In genomic region chr2:177598321-177598922, GRCh38 we compare ENCODE assay signal across 10 cellular contexts.
DNase-seq lines count a peak whose midpoint lies in the region; ATAC-seq and TF ChIP-seq lines count a peak whose summit lies in the region.
"Had no signal": no experiment of that assay in that cellular context is flagged by ENCODE, and none has a peak within 500 bp of the region (broad histone marks: within the 10 kb centered on the region; RNA-seq: fewer than 3 reads in every experiment).

No MANE protein-coding gene starts in this region.

- DNase-seq in IMR-90 (peak; percentile 23), body of pancreas (peak in 2 of 4 donors; percentile 11 to 13), islet precursor cell (peak; percentile 24), HPDE6-E6E7 (ENCODE audit: extremely low spot score) (no peak)
- DNase-seq in activated naive CD8-positive, alpha-beta T cell treated with anti-CD3 and anti-CD28 coated beads, Interleukin-2, amount 50 U/mL, for 24 hours, result no peak
- DNase-seq: activated T-cell treated with anti-CD3 and anti-CD28 coated beads, Interleukin-2, amount 50 U/mL, for 72 hours; kidney glomerular epithelial cell had no signal

- no peaks in the 10 kb centered on the region for H3K36me3 ChIP-seq in IMR-90 (ENCODE audit: control insufficient read depth, insufficient read depth, low read length)
- no peaks in the 10 kb centered on the region for H3K36me3 ChIP-seq in body of pancreas (replicated peaks in 1 of 2; ENCODE audit: insufficient read depth in 1 of 2, low read depth in 2 of 2)
- H3K36me3 ChIP-seq in skeletal muscle tissue (ENCODE audit: control insufficient read depth in 3 of 3, insufficient read depth in 3 of 3, low read length in 3 of 3), result no peaks in the 10 kb centered on the region

- POLR2A ChIA-PET in IMR-90 (lab: Charles Lee; ENCODE audit: unreplicated experiment), result no interaction called here

- H3K4me3 Mint-ChIP-seq in activated naive CD8-positive, alpha-beta T cell treated with anti-CD3 and anti-CD28 coated beads, Interleukin-2, amount 50 U/mL, for 24 hours, result no peak overlapping the region
- H3K4me3 Mint-ChIP-seq: activated T-cell treated with anti-CD3 and anti-CD28 coated beads, Interleukin-2, amount 50 U/mL, for 72 hours had no signal

- H3K27me3 Mint-ChIP-seq in activated naive CD8-positive, alpha-beta T cell treated with anti-CD3 and anti-CD28 coated beads, Interleukin-2, amount 50 U/mL, for 24 hours, result peaks cover 3% of the 10 kb centered on the region

- H3K18ac ChIP-seq in IMR-90 (ENCODE audit: low read depth, low read length), result no peak overlapping the region

- H3K9me3 ChIP-seq in IMR-90 (ENCODE audit: control insufficient read depth, insufficient read depth, low read length), result no peaks in the 10 kb centered on the region
- no peaks in the 10 kb centered on the region for H3K9me3 ChIP-seq in body of pancreas
- no peaks in the 10 kb centered on the region for H3K9me3 ChIP-seq in skeletal muscle tissue (ENCODE audit: control insufficient read depth in 3 of 3, low read length in 3 of 3)

- no peak overlapping the region for H2BK20ac ChIP-seq in IMR-90 (ENCODE audit: low read depth, low read length)

- H3K9ac ChIP-seq in IMR-90 (ENCODE audit: low read depth, low read length) (no peak overlapping the region), skeletal muscle tissue (ENCODE audit: low read depth in 1 of 3, low read length in 3 of 3) (no peak overlapping the region)

- H3K4me2 ChIP-seq in IMR-90 (ENCODE audit: low read depth, low read length), result no peak overlapping the region; the same call in 1 of the 2 replicates

- no peak overlapping the region for H2BK15ac ChIP-seq in IMR-90 (ENCODE audit: low read depth, low read length)

- no peak overlapping the region for H4K8ac ChIP-seq in IMR-90 (ENCODE audit: low read depth in 2 of 2, low read length in 2 of 2)

- H3K23ac ChIP-seq in IMR-90 (ENCODE audit: low read depth, low read length), result no peak overlapping the region; the same call in 1 of the 2 replicates

- intact Hi-C loops in IMR-90 (cut with micrococcal nuclease), result no loop called here
- intact Hi-C loops in body of pancreas (cut with DNase I), result no loop called here

- H4K20me1 ChIP-seq in IMR-90 (ENCODE audit: insufficient read depth, low read length), result no peaks in the 10 kb centered on the region

- no TSS peak for BruUV-seq in IMR-90 (replicated peaks; lab: Mats Ljungman, UMichigan)

- H3K4ac ChIP-seq in IMR-90 (ENCODE audit: low read depth, low read length), result no peak overlapping the region

- no peaks in the 10 kb centered on the region for H3K9me3 Mint-ChIP-seq in activated naive CD8-positive, alpha-beta T cell treated with anti-CD3 and anti-CD28 coated beads, Interleukin-2, amount 50 U/mL, for 24 hours

- TF ChIP-seq RAD21 in IMR-90 (IDR thresholded peaks at IDR 0.05; ENCODE audit: low read length), result no peak

- no peak overlapping the region for H4K5ac ChIP-seq in IMR-90 (ENCODE audit: low read depth, low read length)

- H3K79me1 ChIP-seq in IMR-90 (ENCODE audit: low read depth in 1 of 2, low read length in 2 of 2), result no peaks in the 10 kb centered on the region

- no peak overlapping the region for H3K27ac Mint-ChIP-seq in activated naive CD8-positive, alpha-beta T cell treated with anti-CD3 and anti-CD28 coated beads, Interleukin-2, amount 50 U/mL, for 24 hours
- H3K27ac Mint-ChIP-seq: activated T-cell treated with anti-CD3 and anti-CD28 coated beads, Interleukin-2, amount 50 U/mL, for 72 hours had no signal

- H2AK9ac ChIP-seq in IMR-90 (replicated peaks; ENCODE audit: low read depth, low read length, poor library complexity), result no peak overlapping the region

- no peak overlapping the region for H2BK5ac ChIP-seq in IMR-90 (ENCODE audit: low read depth, low read length, poor library complexity, severe bottlenecking)

- H3K4me1 ChIP-seq in IMR-90 (ENCODE audit: control insufficient read depth, insufficient read depth, low read length) (no peaks in the 10 kb centered on the region), body of pancreas (peaks cover 11% of the 10 kb centered on the region), skeletal muscle tissue (ENCODE audit: control insufficient read depth in 3 of 3, insufficient read depth in 3 of 3, low read length in 3 of 3) (peaks cover 14 to 17% (median 16%) of the 10 kb centered on the region in 3 donors)

- CTCF ChIA-PET in IMR-90 (lab: Yijun Ruan, JAX), result no interaction called here

- TF ChIP-seq CTCF in IMR-90 (conservative IDR thresholded peaks at IDR 0.05; ENCODE audit: low read depth, low read length) (no peak), body of pancreas (IDR thresholded peaks at IDR 0.05) (no peak)

- ATAC-seq in IMR-90 (ENCODE audit: low read depth) (no peak), body of pancreas (peak; percentile 25), HG02759 (IDR thresholded peaks at IDR 0.05; ENCODE audit: unreplicated experiment) (no peak), HG03439 (IDR thresholded peaks at IDR 0.05; ENCODE audit: unreplicated experiment) (no peak)
- ATAC-seq in activated naive CD8-positive, alpha-beta T cell treated with anti-CD3 and anti-CD28 coated beads, Interleukin-2, amount 50 U/mL, for 24 hours, result no peak
- ATAC-seq: activated T-cell treated with anti-CD3 and anti-CD28 coated beads, Interleukin-2, amount 50 U/mL, for 72 hours had no signal

- WGBS in IMR-90 (ENCODE audit: extremely low coverage in 2 of 2, insufficient read length in 1 of 2), 2 experiments, result no CpG with 5 or more reads among the region's 4 CpGs
- WGBS in body of pancreas, 2 donors, result 51 to 61% methylated on average over 4 of the region's 4 CpGs

- no peak overlapping the region for H3K14ac ChIP-seq in IMR-90 (replicated peaks; ENCODE audit: low read depth, low read length)

- no peaks in the 10 kb centered on the region for H3K9me1 ChIP-seq in IMR-90 (ENCODE audit: insufficient read depth, low read length)

- H2AK5ac ChIP-seq in IMR-90 (ENCODE audit: low read depth, low read length), result no peak overlapping the region

- no peak overlapping the region for H2BK120ac ChIP-seq in IMR-90 (ENCODE audit: low read depth, low read length)

- no peak overlapping the region for H3K4me3 ChIP-seq in IMR-90 (ENCODE audit: insufficient read depth, low read depth, low read length)
- H3K4me3 ChIP-seq in body of pancreas, result no peak overlapping the region
- H3K4me3 ChIP-seq in skeletal muscle tissue (ENCODE audit: low read length in 3 of 3), result peak overlapping the region in 1 of 3 donors; percentile 39

- H2AFZ ChIP-seq in IMR-90 (replicated peaks; ENCODE audit: low read length, poor library complexity), result no peak overlapping the region

- H3K56ac ChIP-seq in IMR-90 (ENCODE audit: extremely low read depth, insufficient read depth, low read length), result no peak overlapping the region

- dilution Hi-C loops in IMR-90 (cut with HindIII; ENCODE audit: low sequenced_read_pairs, unreplicated experiment), result no loop called here

- H4K91ac ChIP-seq in IMR-90 (ENCODE audit: insufficient read depth, low read depth, low read length), result no peak overlapping the region

- TF ChIP-seq POLR2A in IMR-90 (IDR thresholded peaks at IDR 0.05; ENCODE audit: low read depth, low read length) (no peak), body of pancreas (IDR thresholded peaks at IDR 0.05) (no peak)

- H3K36me3 Mint-ChIP-seq in activated naive CD8-positive, alpha-beta T cell treated with anti-CD3 and anti-CD28 coated beads, Interleukin-2, amount 50 U/mL, for 24 hours (ENCODE audit: low read depth), result no peaks in the 10 kb centered on the region

- no peak overlapping the region for H3K27ac ChIP-seq in IMR-90 (ENCODE audit: insufficient read depth, low read length)
- peak overlapping the region in 2 of 4 donors; percentile 32 to 36 for H3K27ac ChIP-seq in body of pancreas
- H3K27ac ChIP-seq in skeletal muscle tissue (ENCODE audit: low read depth, low read length), result peak overlapping the region; percentile 55

- H3K4me1 Mint-ChIP-seq in activated naive CD8-positive, alpha-beta T cell treated with anti-CD3 and anti-CD28 coated beads, Interleukin-2, amount 50 U/mL, for 24 hours, result no peaks in the 10 kb centered on the region

- in situ Hi-C loops in IMR-90 (cut with MboI; ENCODE audit: low sequenced_read_pairs), result no loop called here

- peaks cover 14% of the 10 kb centered on the region for H3K27me3 ChIP-seq in IMR-90 (ENCODE audit: control insufficient read depth, insufficient read depth, low read length)
- H3K27me3 ChIP-seq in body of pancreas, result no peaks in the 10 kb centered on the region
- H3K27me3 ChIP-seq in skeletal muscle tissue (ENCODE audit: control insufficient read depth in 3 of 3, insufficient read depth in 3 of 3, low read length in 3 of 3), result no peaks in the 10 kb centered on the region

TF ChIP-seq in IMR-90, 13 proteins besides CTCF, POLR2A, EP300 and RAD21:
- TF ChIP-seq RCOR1 (IDR thresholded peaks at IDR 0.05; ENCODE audit: insufficient replicate concordance, low read length) (no peak), FOS (IDR thresholded peaks at IDR 0.05; ENCODE audit: low read depth, low read length) (no peak), ELK1 (IDR thresholded peaks at IDR 0.05; ENCODE audit: borderline replicate concordance, low read depth, low read length) (no peak), CEBPB (IDR thresholded peaks at IDR 0.05; ENCODE audit: low read depth, low read length) (no peak), NFE2L2 (IDR thresholded peaks at IDR 0.05; ENCODE audit: low read depth, low read length) (no peak), MXI1 (IDR thresholded peaks at IDR 0.05; ENCODE audit: borderline replicate concordance, low read depth, low read length) (no peak), RFX5 (IDR thresholded peaks at IDR 0.05; ENCODE audit: low read depth, low read length) (no peak), BHLHE40 (IDR thresholded peaks at IDR 0.05; ENCODE audit: low read depth, low read length) (no peak), MAZ (IDR thresholded peaks at IDR 0.05; ENCODE audit: borderline replicate concordance, low read depth, low read length) (no peak)
- TF ChIP-seq, protein P1, sequence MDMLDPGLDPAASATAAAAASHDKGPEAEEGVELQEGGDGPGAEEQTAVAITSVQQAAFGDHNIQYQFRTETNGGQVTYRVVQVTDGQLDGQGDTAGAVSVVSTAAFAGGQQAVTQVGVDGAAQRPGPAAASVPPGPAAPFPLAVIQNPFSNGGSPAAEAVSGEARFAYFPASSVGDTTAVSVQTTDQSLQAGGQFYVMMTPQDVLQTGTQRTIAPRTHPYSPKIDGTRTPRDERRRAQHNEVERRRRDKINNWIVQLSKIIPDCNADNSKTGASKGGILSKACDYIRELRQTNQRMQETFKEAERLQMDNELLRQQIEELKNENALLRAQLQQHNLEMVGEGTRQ (IDR thresholded peaks at IDR 0.05; ENCODE audit: low read depth, low read length), result no peak

Comparison
In these comparisons a context has a peak if more than half of its experiments do, and no peak if none do; other contexts are left out.
1. DNase-seq: peak in IMR-90 (single experiment) and islet precursor cell (single experiment); none in HPDE6-E6E7 (single experiment) and activated naive CD8-positive, alpha-beta T cell treated with anti-CD3 and anti-CD28 coated beads, Interleukin-2, amount 50 U/mL, for 24 hours (single experiment).